8 cellular contexts compared by ENCODE assay signal in the genomic region with DNA sequence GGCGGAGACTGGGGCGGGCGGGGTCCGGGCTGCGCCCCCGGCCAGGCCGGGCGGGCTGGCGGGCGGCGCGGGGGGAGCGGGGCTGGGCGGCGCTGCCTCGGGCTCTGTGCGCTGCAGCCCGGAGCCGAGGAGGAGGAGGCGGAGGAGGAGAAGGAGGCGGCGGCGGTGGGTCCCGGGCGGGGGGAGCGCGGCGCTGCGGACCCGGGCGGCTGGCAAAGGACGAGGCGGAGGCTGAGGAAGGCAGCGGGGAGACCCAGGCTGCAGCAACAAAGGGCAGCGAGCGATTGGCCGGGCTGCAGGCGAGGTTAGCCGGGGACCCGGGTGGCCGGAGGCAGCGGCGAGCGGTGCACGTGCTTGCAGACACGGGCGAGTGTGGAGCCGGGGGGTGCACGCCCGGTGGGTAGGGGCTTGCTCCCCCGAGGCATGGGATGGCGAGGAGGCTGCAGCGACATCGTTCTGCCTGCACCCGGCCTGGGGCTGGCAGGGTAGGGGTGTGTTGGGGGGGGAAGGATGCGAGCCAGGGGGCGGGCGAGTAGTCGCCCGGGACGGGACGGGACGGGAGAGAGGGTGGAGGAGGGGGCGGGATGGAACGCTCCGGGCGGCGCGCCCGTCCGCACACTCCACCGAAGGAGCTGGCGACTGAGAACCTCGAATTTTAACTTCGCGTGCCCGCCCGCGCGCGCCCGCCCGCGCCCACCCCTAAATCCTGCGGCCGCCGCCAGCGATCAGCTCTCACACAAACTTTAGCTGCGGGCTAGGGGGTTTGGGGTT. TPM values are rescaled to one million over a fixed set of nuclear protein-coding genes. Genes with fewer than 3 reads are reported as not detected.
A peak's percentile ranks its signal among the peaks of the same experiment; 100 is the strongest.
DNase-seq lines count a peak whose midpoint lies in the region; ATAC-seq and TF ChIP-seq lines count a peak whose summit lies in the region.

No MANE protein-coding gene starts in this region.

- peaks cover 8% of the 10 kb centered on the region for H3K9me3 Mint-ChIP-seq in neural crest cell

- ATAC-seq in GM19438 (IDR thresholded peaks at IDR 0.05; ENCODE audit: low read depth, unreplicated experiment), result peak; percentile 0
- no peak for ATAC-seq in HG03457 (IDR thresholded peaks at IDR 0.05; ENCODE audit: unreplicated experiment)

- H3K4me2 ChIP-seq in BLaER1 treated with 17β-estradiol and CSF1 and Interleukin-3, amounts not matched to agents 10 nM and 100 nM, result peak overlapping the region; percentile 60 to 98 (median 94)

- H3K36me3 Mint-ChIP-seq in neural crest cell (ENCODE audit: low read depth), result peaks cover 12% of the 10 kb centered on the region

- H3K27me3 ChIP-seq in BLaER1 treated with 17β-estradiol and CSF1 and Interleukin-3, amounts not matched to agents 10 nM and 100 nM, result no peaks in the 10 kb centered on the region

- peaks cover 46% of the 10 kb centered on the region for H3K4me1 Mint-ChIP-seq in neural crest cell

- H3K9me3 ChIP-seq in BLaER1 treated with 17β-estradiol and CSF1 and Interleukin-3, amounts not matched to agents 10 nM and 100 nM (replicated peaks in 1 of 11), result 0 out of 22 replicates have a peak, but pooled peaks cover 0 to 4% (median 0%) of the 10 kb centered on the region in 11 experiments

- H3K27ac ChIP-seq in BLaER1 treated with 17β-estradiol and CSF1 and Interleukin-3, amounts not matched to agents 10 nM and 100 nM, result peak overlapping the region; percentile 37 to 98 (median 85); a peak in 21 of 22 replicates
- H3K27ac ChIP-seq in urinary bladder (ENCODE audit: low read depth), result peak overlapping the region; percentile 71

- under 1% methylated on average over 89 of the region's 89 CpGs for WGBS in urinary bladder

- H3K9ac ChIP-seq in BLaER1 treated with 17β-estradiol and CSF1 and Interleukin-3, amounts not matched to agents 10 nM and 100 nM, result peak overlapping the region; percentile 78 to 94 (median 87)

- H4K20me1 ChIP-seq in BLaER1 treated with 17β-estradiol and CSF1 and Interleukin-3, amounts not matched to agents 10 nM and 100 nM, result peaks cover 0 to 24% (median 9%) of the 10 kb centered on the region in 11 experiments; a peak in 8 of 22 replicates

- peaks cover 23 to 55% (median 29%) of the 10 kb centered on the region in 10 experiments for H3K4me1 ChIP-seq in BLaER1 treated with 17β-estradiol and CSF1 and Interleukin-3, amounts not matched to agents 10 nM and 100 nM
- H3K4me1 ChIP-seq in urinary bladder (ENCODE audit: insufficient read depth), result peaks cover 3% of the 10 kb centered on the region

- DNase-seq in NCI-H1092 treated with DMSO at 0.1 percent for 48 hours (lab: John Stamatoyannopoulos, UW) (peak; percentile 42), activated T-helper 1 cell treated with Interleukin-2 at 50 U/mL for 16 hours (ENCODE audit: low read depth) (peak; percentile 49), fibroblast of pulmonary artery (ENCODE audit: low read depth) (no peak), neural crest cell (ENCODE audit: low read depth, low spot score) (peak; percentile 68)

- H3K4me3 Mint-ChIP-seq in neural crest cell, result peak overlapping the region; percentile 100

- H3K27ac Mint-ChIP-seq in neural crest cell (ENCODE audit: unreplicated experiment), result peak overlapping the region; percentile 92

- peaks cover 5% of the 10 kb centered on the region for H3K27me3 Mint-ChIP-seq in neural crest cell (ENCODE audit: low read depth)

- peaks cover 0 to 6% (median 5%) of the 10 kb centered on the region in 11 experiments; a peak in 6 of 22 replicates for H3K36me3 ChIP-seq in BLaER1 treated with 17β-estradiol and CSF1 and Interleukin-3, amounts not matched to agents 10 nM and 100 nM
- H3K36me3 ChIP-seq in urinary bladder (ENCODE audit: insufficient read depth), result no peaks in the 10 kb centered on the region

- H3K4me3 ChIP-seq in BLaER1 treated with 17β-estradiol and CSF1 and Interleukin-3, amounts not matched to agents 10 nM and 100 nM, result peak overlapping the region; percentile 82 to 95 (median 90)
- H3K4me3 ChIP-seq in fibroblast of pulmonary artery (replicated peaks; ENCODE audit: low read depth, low read length) (peak overlapping the region; percentile 84), urinary bladder (ENCODE audit: low read depth, low read length) (peak overlapping the region; percentile 96)

- TF ChIP-seq CTCF in fibroblast of pulmonary artery (IDR thresholded peaks at IDR 0.05; ENCODE audit: low read length, missing control alignments) (no peak), neural crest cell (conservative IDR thresholded peaks at IDR 0.05) (no peak)

RNA-seq across cellular contexts. Expression of gene KAT6B, which starts 0.8 kb away (rescaled TPM):
- total RNA-seq in neural crest cell (34.2 and 35.0 TPM in 2 replicates), urinary bladder (127 TPM)
- polyA plus RNA-seq in urinary bladder, result 14.7 TPM
